1 cellular context compared by ENCODE assay signal in genomic region chr3:50567386-50568182, GRCh38.
A peak's percentile ranks its signal among the peaks of the same experiment; 100 is the strongest.
TF ChIP-seq lines count a peak whose summit lies in the region.

C3orf18 (minus strand) TSS chr3:50567747; CDS start chr3:50565699, 2,048 bp downstream.

TF ChIP-seq in HepG2, 621 proteins besides CTCF, POLR2A, EP300 and RAD21 (continued from another document and continues in another):
- TF ChIP-seq PBX2 (CRISPR knock-in tag; IDR thresholded peaks at IDR 0.05) (peak; percentile 91), HNRNPLL (IDR thresholded peaks at IDR 0.05; ENCODE audit: low read depth, low read length, poor library complexity, severe bottlenecking) (peak; percentile 21), SPEN (CRISPR knock-in tag; IDR thresholded peaks at IDR 0.05; ENCODE audit: low read depth) (0 out of 2 replicates have a peak, but pooled peaks have one; percentile 18), ZFY (CRISPR knock-in tag; IDR thresholded peaks at IDR 0.05) (peak; percentile 58; the same call in 1 of the 2 replicates), GPN1 (CRISPR knock-in tag; IDR thresholded peaks at IDR 0.05; ENCODE audit: borderline replicate concordance) (no peak), MXI1 (IDR thresholded peaks at IDR 0.05; ENCODE audit: borderline replicate concordance, low read depth, low read length) (peak; percentile 20; the same call in 1 of the 3 replicates), PHF8 (CRISPR knock-in tag; IDR thresholded peaks at IDR 0.05) (peak; percentile 43), SP1 (IDR thresholded peaks at IDR 0.05) (no peak), SP1 (CRISPR knock-in tag; IDR thresholded peaks at IDR 0.05) (peak; percentile 53; the same call in 1 of the 2 replicates), ZNF703 (CRISPR knock-in tag; IDR thresholded peaks at IDR 0.05; ENCODE audit: borderline replicate concordance) (no peak), RARG (CRISPR knock-in tag; IDR thresholded peaks at IDR 0.05; ENCODE audit: low read depth) (no peak), HNF1B (CRISPR knock-in tag; IDR thresholded peaks at IDR 0.05) (no peak), ZMYM3 (CRISPR knock-in tag; IDR thresholded peaks at IDR 0.05) (peak; percentile 89), MLX (CRISPR knock-in tag; IDR thresholded peaks at IDR 0.05) (no peak), ZNF740 (CRISPR knock-in tag; IDR thresholded peaks at IDR 0.05) (no peak), ZNF674 (CRISPR knock-in tag; IDR thresholded peaks at IDR 0.05; ENCODE audit: low read depth) (no peak), ZBTB40 (IDR thresholded peaks at IDR 0.05) (no peak), ZBTB40 (CRISPR knock-in tag; IDR thresholded peaks at IDR 0.05) (no peak), RERE (CRISPR knock-in tag; IDR thresholded peaks at IDR 0.05; ENCODE audit: low read depth) (no peak), ZNF879 (CRISPR knock-in tag; IDR thresholded peaks at IDR 0.05) (no peak), TARDBP (CRISPR knock-in tag; IDR thresholded peaks at IDR 0.05) (0 out of 2 replicates have a peak, but pooled peaks have one; percentile 29), ZNF180 (CRISPR knock-in tag; IDR thresholded peaks at IDR 0.05; ENCODE audit: borderline replicate concordance, low read depth) (no peak), ZFP91 (CRISPR knock-in tag; IDR thresholded peaks at IDR 0.05; ENCODE audit: borderline replicate concordance) (peak; percentile 35; the same call in 1 of the 2 replicates), THAP11 (CRISPR knock-in tag; IDR thresholded peaks at IDR 0.05) (no peak), SP2 (CRISPR knock-in tag; IDR thresholded peaks at IDR 0.05) (peak; percentile 92), ZNF704 (CRISPR knock-in tag; IDR thresholded peaks at IDR 0.05; ENCODE audit: borderline replicate concordance) (no peak), ATF7 (IDR thresholded peaks at IDR 0.05) (no peak), ATF7 (CRISPR knock-in tag; IDR thresholded peaks at IDR 0.05) (no peak), ZSCAN31 (CRISPR knock-in tag; IDR thresholded peaks at IDR 0.05; ENCODE audit: low read depth) (no peak), MAX (IDR thresholded peaks at IDR 0.05) (0 out of 2 replicates have a peak, but pooled peaks have one; percentile 24), GFI1 (CRISPR knock-in tag; IDR thresholded peaks at IDR 0.05; ENCODE audit: borderline replicate concordance) (no peak), ZNF691 (CRISPR knock-in tag; IDR thresholded peaks at IDR 0.05; ENCODE audit: borderline replicate concordance, low read depth) (peak; percentile 100), TSC22D2 (CRISPR knock-in tag; IDR thresholded peaks at IDR 0.05; ENCODE audit: borderline replicate concordance) (no peak), LBX2 (CRISPR knock-in tag; IDR thresholded peaks at IDR 0.05; ENCODE audit: borderline replicate concordance) (no peak), WIZ (CRISPR knock-in tag; IDR thresholded peaks at IDR 0.05) (no peak), EED (CRISPR knock-in tag; IDR thresholded peaks at IDR 0.05) (0 out of 2 replicates have a peak, but pooled peaks have one; percentile 16)
